1 cellular context compared by ENCODE assay signal in the genomic region with DNA sequence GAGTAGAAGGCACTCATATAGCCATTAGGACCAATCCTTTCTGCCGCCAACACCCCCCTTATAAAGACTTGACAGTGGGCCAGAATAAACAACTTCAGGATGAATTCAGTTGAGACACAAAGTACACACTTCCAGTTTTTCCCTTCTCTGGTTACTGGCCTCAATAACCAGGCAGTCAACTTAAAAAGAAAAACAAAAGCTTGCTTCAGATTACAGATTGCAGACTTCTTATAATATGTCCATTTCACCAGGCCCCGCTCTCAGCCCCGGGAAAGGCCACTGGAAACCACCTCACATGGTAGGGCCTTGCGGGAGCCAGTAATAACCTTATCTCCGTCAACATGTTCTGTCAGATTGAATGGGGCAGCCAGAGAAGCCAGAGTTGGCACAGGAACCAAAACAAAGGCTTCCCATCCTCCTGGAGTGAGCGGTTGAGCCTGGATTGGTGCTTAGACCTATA.
TF ChIP-seq lines count a peak whose summit lies in the region.

No MANE protein-coding gene starts in this region.

TF ChIP-seq in HEK293, 187 proteins besides CTCF, POLR2A, EP300 and RAD21 (continued from another document and continues in another):
- TF ChIP-seq, protein P1, sequence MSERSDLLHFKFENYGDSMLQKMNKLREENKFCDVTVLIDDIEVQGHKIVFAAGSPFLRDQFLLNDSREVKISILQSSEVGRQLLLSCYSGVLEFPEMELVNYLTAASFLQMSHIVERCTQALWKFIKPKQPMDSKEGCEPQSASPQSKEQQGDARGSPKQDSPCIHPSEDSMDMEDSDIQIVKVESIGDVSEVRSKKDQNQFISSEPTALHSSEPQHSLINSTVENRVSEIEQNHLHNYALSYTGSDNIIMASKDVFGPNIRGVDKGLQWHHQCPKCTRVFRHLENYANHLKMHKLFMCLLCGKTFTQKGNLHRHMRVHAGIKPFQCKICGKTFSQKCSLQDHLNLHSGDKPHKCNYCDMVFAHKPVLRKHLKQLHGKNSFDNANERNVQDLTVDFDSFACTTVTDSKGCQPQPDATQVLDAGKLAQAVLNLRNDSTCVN (tag by site-specific recombination; optimal IDR thresholded peaks at IDR 0.05) = no peak
- TF ChIP-seq, protein P2, sequence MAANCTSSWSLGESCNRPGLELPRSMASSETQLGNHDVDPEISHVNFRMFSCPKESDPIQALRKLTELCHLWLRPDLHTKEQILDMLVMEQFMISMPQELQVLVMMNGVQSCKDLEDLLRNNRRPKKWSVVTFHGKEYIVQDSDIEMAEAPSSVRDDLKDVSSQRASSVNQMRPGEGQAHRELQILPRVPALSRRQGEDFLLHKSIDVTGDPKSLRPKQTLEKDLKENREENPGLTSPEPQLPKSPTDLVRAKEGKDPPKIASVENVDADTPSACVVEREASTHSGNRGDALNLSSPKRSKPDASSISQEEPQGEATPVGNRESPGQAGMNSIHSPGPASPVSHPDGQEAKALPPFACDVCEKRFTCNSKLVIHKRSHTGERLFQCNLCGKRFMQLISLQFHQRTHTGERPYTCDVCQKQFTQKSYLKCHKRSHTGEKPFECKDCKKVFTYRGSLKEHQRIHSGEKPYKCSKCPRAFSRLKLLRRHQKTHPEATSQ (tag by site-specific recombination; IDR thresholded peaks at IDR 0.05) = no peak
- TF ChIP-seq, protein P3, sequence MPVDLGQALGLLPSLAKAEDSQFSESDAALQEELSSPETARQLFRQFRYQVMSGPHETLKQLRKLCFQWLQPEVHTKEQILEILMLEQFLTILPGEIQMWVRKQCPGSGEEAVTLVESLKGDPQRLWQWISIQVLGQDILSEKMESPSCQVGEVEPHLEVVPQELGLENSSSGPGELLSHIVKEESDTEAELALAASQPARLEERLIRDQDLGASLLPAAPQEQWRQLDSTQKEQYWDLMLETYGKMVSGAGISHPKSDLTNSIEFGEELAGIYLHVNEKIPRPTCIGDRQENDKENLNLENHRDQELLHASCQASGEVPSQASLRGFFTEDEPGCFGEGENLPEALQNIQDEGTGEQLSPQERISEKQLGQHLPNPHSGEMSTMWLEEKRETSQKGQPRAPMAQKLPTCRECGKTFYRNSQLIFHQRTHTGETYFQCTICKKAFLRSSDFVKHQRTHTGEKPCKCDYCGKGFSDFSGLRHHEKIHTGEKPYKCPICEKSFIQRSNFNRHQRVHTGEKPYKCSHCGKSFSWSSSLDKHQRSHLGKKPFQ (tag by site-specific recombination; IDR thresholded peaks at IDR 0.05) = peak; percentile 69; the same call in 1 of the 2 replicates
- no peak for TF ChIP-seq ZNF26 (tag by site-specific recombination; IDR thresholded peaks at IDR 0.05)
- TF ChIP-seq ZNF354C (tag by site-specific recombination; IDR thresholded peaks at IDR 0.05; ENCODE audit: borderline replicate concordance, low read depth) = no peak
- TF ChIP-seq GLI4 (tag by site-specific recombination; IDR thresholded peaks at IDR 0.05) = no peak
- TF ChIP-seq ZNF629 (tag by site-specific recombination; IDR thresholded peaks at IDR 0.05) = peak; percentile 69
- TF ChIP-seq ZNF843 (tag by site-specific recombination; IDR thresholded peaks at IDR 0.05) = peak; percentile 76
- no peak for TF ChIP-seq ZNF350 (tag by site-specific recombination; IDR thresholded peaks at IDR 0.05)
- TF ChIP-seq SETDB1 (IDR thresholded peaks at IDR 0.05; ENCODE audit: insufficient read length, low read length) = no peak
- TF ChIP-seq, protein P4, sequence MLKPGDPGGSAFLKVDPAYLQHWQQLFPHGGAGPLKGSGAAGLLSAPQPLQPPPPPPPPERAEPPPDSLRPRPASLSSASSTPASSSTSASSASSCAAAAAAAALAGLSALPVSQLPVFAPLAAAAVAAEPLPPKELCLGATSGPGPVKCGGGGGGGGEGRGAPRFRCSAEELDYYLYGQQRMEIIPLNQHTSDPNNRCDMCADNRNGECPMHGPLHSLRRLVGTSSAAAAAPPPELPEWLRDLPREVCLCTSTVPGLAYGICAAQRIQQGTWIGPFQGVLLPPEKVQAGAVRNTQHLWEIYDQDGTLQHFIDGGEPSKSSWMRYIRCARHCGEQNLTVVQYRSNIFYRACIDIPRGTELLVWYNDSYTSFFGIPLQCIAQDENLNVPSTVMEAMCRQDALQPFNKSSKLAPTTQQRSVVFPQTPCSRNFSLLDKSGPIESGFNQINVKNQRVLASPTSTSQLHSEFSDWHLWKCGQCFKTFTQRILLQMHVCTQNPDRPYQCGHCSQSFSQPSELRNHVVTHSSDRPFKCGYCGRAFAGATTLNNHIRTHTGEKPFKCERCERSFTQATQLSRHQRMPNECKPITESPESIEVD (tag by site-specific recombination; IDR thresholded peaks at IDR 0.05) = peak; percentile 94
- no peak for TF ChIP-seq ZNF274 (IDR thresholded peaks at IDR 0.05; ENCODE audit: low read length)
- TF ChIP-seq ZNF274 (tag by site-specific recombination; IDR thresholded peaks at IDR 0.05; ENCODE audit: borderline replicate concordance) = no peak
- no peak for TF ChIP-seq ZNF529 (tag by site-specific recombination; IDR thresholded peaks at IDR 0.05; ENCODE audit: insufficient replicate concordance)
- TF ChIP-seq ZNF560 (tag by site-specific recombination; IDR thresholded peaks at IDR 0.05; ENCODE audit: borderline replicate concordance) = no peak
- TF ChIP-seq ZNF214 (tag by site-specific recombination; IDR thresholded peaks at IDR 0.05; ENCODE audit: borderline replicate concordance) = no peak
- peak; percentile 51 for TF ChIP-seq ZBTB8A (tag by site-specific recombination; IDR thresholded peaks at IDR 0.05)
- no peak for TF ChIP-seq ZFP69B (tag by site-specific recombination; IDR thresholded peaks at IDR 0.05)
- no peak for TF ChIP-seq ZBTB7A (tag by site-specific recombination; IDR thresholded peaks at IDR 0.05; ENCODE audit: low read depth)
- TF ChIP-seq, protein P5, sequence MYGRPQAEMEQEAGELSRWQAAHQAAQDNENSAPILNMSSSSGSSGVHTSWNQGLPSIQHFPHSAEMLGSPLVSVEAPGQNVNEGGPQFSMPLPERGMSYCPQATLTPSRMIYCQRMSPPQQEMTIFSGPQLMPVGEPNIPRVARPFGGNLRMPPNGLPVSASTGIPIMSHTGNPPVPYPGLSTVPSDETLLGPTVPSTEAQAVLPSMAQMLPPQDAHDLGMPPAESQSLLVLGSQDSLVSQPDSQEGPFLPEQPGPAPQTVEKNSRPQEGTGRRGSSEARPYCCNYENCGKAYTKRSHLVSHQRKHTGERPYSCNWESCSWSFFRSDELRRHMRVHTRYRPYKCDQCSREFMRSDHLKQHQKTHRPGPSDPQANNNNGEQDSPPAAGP (tag by site-specific recombination; IDR thresholded peaks at IDR 0.05) = no peak
- TF ChIP-seq ZNF138 (tag by site-specific recombination; IDR thresholded peaks at IDR 0.05; ENCODE audit: borderline replicate concordance) = no peak
- TF ChIP-seq ZNF302 (tag by site-specific recombination; IDR thresholded peaks at IDR 0.05; ENCODE audit: low read depth) = no peak
- TF ChIP-seq ZNF600 (tag by site-specific recombination; IDR thresholded peaks at IDR 0.05) = 0 out of 2 replicates have a peak, but pooled peaks have one; percentile 34
- no peak for TF ChIP-seq ZNF48 (tag by site-specific recombination; IDR thresholded peaks at IDR 0.05)
- TF ChIP-seq TCF7L2 (IDR thresholded peaks at IDR 0.05; ENCODE audit: borderline replicate concordance, low read depth, low read length) = no peak
- 0 out of 2 replicates have a peak, but pooled peaks have one; percentile 35 for TF ChIP-seq ZNF24 (tag by site-specific recombination; IDR thresholded peaks at IDR 0.05)
- TF ChIP-seq ZNF37A (tag by site-specific recombination; IDR thresholded peaks at IDR 0.05) = no peak
- TF ChIP-seq ZNF16 (tag by site-specific recombination; IDR thresholded peaks at IDR 0.05; ENCODE audit: low read depth) = no peak
- no peak for TF ChIP-seq BCL6B (tag by site-specific recombination; IDR thresholded peaks at IDR 0.05)
- no peak for TF ChIP-seq ZNF121 (tag by site-specific recombination; IDR thresholded peaks at IDR 0.05)
- no peak for TF ChIP-seq ZNF660 (tag by site-specific recombination; IDR thresholded peaks at IDR 0.05)
- no peak for TF ChIP-seq MEIS1 (CRISPR knock-in tag; IDR thresholded peaks at IDR 0.05; ENCODE audit: borderline replicate concordance)
- TF ChIP-seq ZNF211 (tag by site-specific recombination; IDR thresholded peaks at IDR 0.05; ENCODE audit: low read depth) = no peak
- TF ChIP-seq ZNF544 (tag by site-specific recombination; IDR thresholded peaks at IDR 0.05) = no peak
- no peak for TF ChIP-seq ZNF677 (tag by site-specific recombination; IDR thresholded peaks at IDR 0.05)
- TF ChIP-seq, protein P6, sequence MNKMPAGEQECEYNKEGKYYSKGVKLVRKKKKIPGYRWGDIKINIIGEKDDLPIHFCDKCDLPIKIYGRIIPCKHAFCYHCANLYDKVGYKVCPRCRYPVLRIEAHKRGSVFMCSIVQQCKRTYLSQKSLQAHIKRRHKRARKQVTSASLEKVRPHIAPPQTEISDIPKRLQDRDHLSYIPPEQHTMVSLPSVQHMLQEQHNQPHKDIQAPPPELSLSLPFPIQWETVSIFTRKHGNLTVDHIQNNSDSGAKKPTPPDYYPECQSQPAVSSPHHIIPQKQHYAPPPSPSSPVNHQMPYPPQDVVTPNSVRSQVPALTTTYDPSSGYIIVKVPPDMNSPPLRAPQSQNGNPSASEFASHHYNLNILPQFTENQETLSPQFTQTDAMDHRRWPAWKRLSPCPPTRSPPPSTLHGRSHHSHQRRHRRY (tag by site-specific recombination; IDR thresholded peaks at IDR 0.05) = no peak
- TF ChIP-seq ZNF473 (tag by site-specific recombination; IDR thresholded peaks at IDR 0.05) = no peak
- no peak for TF ChIP-seq REPIN1 (tag by site-specific recombination; IDR thresholded peaks at IDR 0.05; ENCODE audit: low read depth)
- TF ChIP-seq MZF1 (tag by site-specific recombination; IDR thresholded peaks at IDR 0.05; ENCODE audit: borderline replicate concordance) = no peak
- TF ChIP-seq ZBTB21 (tag by site-specific recombination; IDR thresholded peaks at IDR 0.05) = no peak
- TF ChIP-seq ZNF239 (tag by site-specific recombination; IDR thresholded peaks at IDR 0.05) = no peak
- TF ChIP-seq INSM2 (tag by site-specific recombination; IDR thresholded peaks at IDR 0.05) = no peak
- no peak for TF ChIP-seq ZNF488 (tag by site-specific recombination; IDR thresholded peaks at IDR 0.05)
- TF ChIP-seq YY1 (tag by site-specific recombination; IDR thresholded peaks at IDR 0.05) = no peak
- TF ChIP-seq ZNF837 (tag by site-specific recombination; IDR thresholded peaks at IDR 0.05) = no peak
- no peak for TF ChIP-seq YY2 (tag by site-specific recombination; IDR thresholded peaks at IDR 0.05)
- TF ChIP-seq BCL11B (tag by site-specific recombination; IDR thresholded peaks at IDR 0.05; ENCODE audit: low read depth) = no peak
- no peak for TF ChIP-seq KLF7 (tag by site-specific recombination; IDR thresholded peaks at IDR 0.05; ENCODE audit: borderline replicate concordance)
- no peak for TF ChIP-seq PRDM1 (tag by site-specific recombination; IDR thresholded peaks at IDR 0.05)
- TF ChIP-seq GLI2 (tag by site-specific recombination; IDR thresholded peaks at IDR 0.05; ENCODE audit: borderline replicate concordance, low read depth) = no peak
- TF ChIP-seq ZNF394 (tag by site-specific recombination; IDR thresholded peaks at IDR 0.05; ENCODE audit: borderline replicate concordance) = no peak
- peak; percentile 86 for TF ChIP-seq SP7 (tag by site-specific recombination; IDR thresholded peaks at IDR 0.05)
- TF ChIP-seq ZNF654 (tag by site-specific recombination; IDR thresholded peaks at IDR 0.05; ENCODE audit: low read depth) = no peak
- peak; percentile 70; the same call in 1 of the 2 replicates for TF ChIP-seq TRIM28 (IDR thresholded peaks at IDR 0.05; ENCODE audit: borderline replicate concordance, low read length)
- TF ChIP-seq ZEB2 (tag by site-specific recombination; IDR thresholded peaks at IDR 0.05) = peak; percentile 42; the same call in 1 of the 2 replicates
- TF ChIP-seq ZNF596 (tag by site-specific recombination; IDR thresholded peaks at IDR 0.05) = no peak
- TF ChIP-seq ZNF248 (tag by site-specific recombination; IDR thresholded peaks at IDR 0.05) = no peak
- TF ChIP-seq KLF1 (tag by site-specific recombination; IDR thresholded peaks at IDR 0.05) = peak; percentile 44
- no peak for TF ChIP-seq SCRT2 (tag by site-specific recombination; IDR thresholded peaks at IDR 0.05)
- no peak for TF ChIP-seq ZNF585B (tag by site-specific recombination; IDR thresholded peaks at IDR 0.05)
